ENCODE assay signal across 21 cellular contexts in the genomic region with DNA sequence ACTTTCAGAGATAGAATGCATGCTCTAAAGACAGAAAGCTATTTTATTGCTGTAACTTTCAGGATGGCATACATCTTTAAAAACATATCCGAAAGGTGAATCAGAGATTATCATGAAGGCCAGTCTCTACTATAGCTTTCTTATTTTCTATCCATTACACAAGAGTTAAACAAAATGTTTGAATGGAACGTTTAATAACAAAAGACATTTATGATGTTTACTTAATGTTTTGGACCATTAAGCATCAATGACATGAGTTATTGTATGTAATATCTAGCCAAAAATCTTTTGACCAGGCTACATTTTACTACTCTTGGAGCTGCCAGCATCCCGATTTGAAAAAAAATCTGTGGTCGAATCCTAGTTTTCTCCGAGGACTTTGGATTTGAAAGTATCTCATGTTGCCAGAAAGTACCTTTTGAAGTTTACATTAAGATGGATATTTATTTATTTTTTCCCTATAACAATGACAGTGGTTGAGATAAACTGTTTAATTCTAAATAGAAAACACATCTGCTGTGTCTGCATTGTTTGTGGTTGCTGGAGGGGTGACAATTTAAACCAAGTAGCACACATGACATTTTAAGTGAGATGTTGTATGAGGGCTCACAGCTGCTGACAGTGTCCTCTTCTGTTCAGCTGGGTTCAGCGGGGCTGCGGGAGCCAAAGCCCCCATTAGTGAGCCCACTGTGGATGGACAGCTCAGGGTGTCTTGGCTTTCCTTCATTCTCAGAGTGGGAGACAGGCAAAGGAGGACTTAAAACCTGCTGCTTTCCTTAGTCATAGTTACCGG.
DNase-seq lines count a peak whose midpoint lies in the region; ATAC-seq and TF ChIP-seq lines count a peak whose summit lies in the region.
"Had no signal": no experiment of that assay in that cellular context is flagged by ENCODE, and none has a peak within 500 bp of the region (broad histone marks: within the 10 kb centered on the region; RNA-seq: fewer than 3 reads in every experiment).

No MANE protein-coding gene starts in this region.

- H3K4me3 ChIP-seq in adipocyte (ENCODE audit: low read length) (peak overlapping the region; percentile 7), left lung (no peak overlapping the region), vagina (no peak overlapping the region)
- H3K4me3 ChIP-seq: testis had no signal

- peak; percentile 41 for ATAC-seq in left lung
- no peak for ATAC-seq in esophagus mucosa
- ATAC-seq: activated CD4-positive, alpha-beta T cell treated with anti-CD3 and anti-CD28 coated beads for 36 hours; activated T-helper 17 cell treated with anti-CD3 and anti-CD28 coated beads, Interleukin-2, amount 50 U/mL, for 72 hours; left ventricle myocardium superior had no signal

- peak; percentile 57 for DNase-seq in HCEC 1CT
- no peak for DNase-seq in adipocyte (ENCODE audit: low read depth)
- DNase-seq in left lung = no peak
- no peak for DNase-seq in vagina (ENCODE audit: extremely low spot score in 2 of 2)
- no peak for DNase-seq in KG1 (lab: John Stamatoyannopoulos, UW)
- no peak for DNase-seq in SW480 (ENCODE audit: low spot score)
- DNase-seq: activated CD4-positive, alpha-beta T cell treated with anti-CD3 and anti-CD28 coated beads for 36 hours; activated naive CD8-positive, alpha-beta T cell treated with anti-CD3 and anti-CD28 coated beads for 36 hours; BE2C; cortex of kidney; GDM1; glutamatergic neuron; left ventricle myocardium superior; NCI-H1048; NCI-H2081 treated with DMSO at 0.1 percent for 48 hours; NCI-H510A treated with DMSO at 0.1 percent for 48 hours; occipital lobe; Right ventricle myocardium superior; testis had no signal

- no peaks in the 10 kb centered on the region for H3K9me3 ChIP-seq in adipocyte (ENCODE audit: control insufficient read depth, low read length)
- no peaks in the 10 kb centered on the region for H3K9me3 ChIP-seq in left lung
- H3K9me3 ChIP-seq in vagina = no peaks in the 10 kb centered on the region
- H3K9me3 ChIP-seq: BE2C, testis had no signal

- H3K36me3 ChIP-seq in adipocyte (ENCODE audit: control insufficient read depth, insufficient read depth, low read length, severe bottlenecking) = no peaks in the 10 kb centered on the region
- H3K36me3 ChIP-seq in left lung = no peaks in the 10 kb centered on the region
- no peaks in the 10 kb centered on the region for H3K36me3 ChIP-seq in vagina
- H3K36me3 ChIP-seq: BE2C had no signal

- H3K27me3 ChIP-seq in adipocyte (replicated peaks; ENCODE audit: control insufficient read depth, insufficient read depth, low read length) (no peaks in the 10 kb centered on the region), left lung (no peaks in the 10 kb centered on the region), vagina (no peaks in the 10 kb centered on the region)
- H3K27me3 ChIP-seq: testis had no signal

- no peak for TF ChIP-seq POLR2A in vagina (IDR thresholded peaks at IDR 0.05)

- H3K4me1 ChIP-seq in adipocyte (ENCODE audit: control insufficient read depth, insufficient read depth, low read length) = peaks cover 18% of the 10 kb centered on the region
- H3K4me1 ChIP-seq in left lung = no peaks in the 10 kb centered on the region
- H3K4me1 ChIP-seq in vagina = no peaks in the 10 kb centered on the region
- H3K4me1 ChIP-seq: BE2C, testis had no signal

- H3K27ac ChIP-seq in left lung (no peak overlapping the region), vagina (peak overlapping the region; percentile 24)
- H3K27ac ChIP-seq: testis had no signal

- no peak overlapping the region for H3K9ac ChIP-seq in adipocyte (ENCODE audit: low read length)

- intact Hi-C loops in left lung (cut with DNase I) = no loop called here
- intact Hi-C loops in vagina (cut with DNase I) = no loop called here

- TF ChIP-seq CTCF in left lung (IDR thresholded peaks at IDR 0.05) (no peak), vagina (IDR thresholded peaks at IDR 0.05) (no peak)
